ENCODE assay signal across 9 cellular contexts in genomic region chr12:110270125-110270962, GRCh38. TPM values are rescaled to one million over a fixed set of nuclear protein-coding genes. Genes with fewer than 3 reads are reported as not detected.
DNase-seq lines count a peak whose midpoint lies in the region; ATAC-seq and TF ChIP-seq lines count a peak whose summit lies in the region.
"Had no signal": no experiment of that assay in that cellular context is flagged by ENCODE, and none has a peak within 500 bp of the region (broad histone marks: within the 10 kb centered on the region; RNA-seq: fewer than 3 reads in every experiment).

No MANE protein-coding gene starts in this region.

- intact Hi-C loops in adrenal gland (cut with DNase I) = no loop called here

- ATAC-seq in GM18519 (IDR thresholded peaks at IDR 0.05; ENCODE audit: low FRiP score, unreplicated experiment) (no peak), HG02642 (IDR thresholded peaks at IDR 0.05; ENCODE audit: poor library complexity, unreplicated experiment) (no peak)

- H3K27ac ChIP-seq in adrenal gland = peak overlapping the region in 2 of 5 donors; percentile 7 to 56
- H3K27ac ChIP-seq: neutrophil had no signal

- TF ChIP-seq CTCF in adrenal gland (IDR thresholded peaks at IDR 0.05) = no peak

- no peaks in the 10 kb centered on the region for H3K9me3 ChIP-seq in adrenal gland (replicated peaks in 1 of 3)
- H3K9me3 ChIP-seq: neutrophil had no signal

- H3K36me3 ChIP-seq in adrenal gland (replicated peaks in 1 of 2) = no peaks in the 10 kb centered on the region
- H3K36me3 ChIP-seq: neutrophil had no signal

- WGBS in adrenal gland, 4 donors = 47 to 54% (median 49%) methylated on average over 5 of the region's 5 CpGs

- H3K4me1 ChIP-seq in adrenal gland (replicated peaks in 1 of 2) = peaks cover 19 to 43% of the 10 kb centered on the region in 2 donors

- H3K4me3 ChIP-seq in adrenal gland = no peak overlapping the region

- H3K27me3 ChIP-seq in adrenal gland = no peaks in the 10 kb centered on the region

- no peak for TF ChIP-seq POLR2A in adrenal gland (IDR thresholded peaks at IDR 0.05)

- DNase-seq in AG08395 (ENCODE audit: low spot score) = peak; percentile 53
- DNase-seq in NCI-H1105 treated with DMSO at 0.1 percent for 48 hours (lab: John Stamatoyannopoulos, UW) = peak; percentile 74
- peak; percentile 66 to 85 (median 79) for DNase-seq in adrenal gland
- peak; percentile 59 for DNase-seq in iris pigment epithelial cell (ENCODE audit: low read depth)
- DNase-seq in ureter (ENCODE audit: low spot score) = peak; percentile 67
- DNase-seq in medulla oblongata (ENCODE audit: extremely low spot score) = no peak

RNA-seq across cellular contexts. Expression of gene ATP2A2, which starts 10.7 kb away (rescaled TPM):
- total RNA-seq in adrenal gland (100 to 1,000 TPM in 7 of 8 donors, 10 to 100 TPM in 1; 94.7 to 312 (median 121) TPM), ureter (357 TPM)
- 100 to 1,000 TPM in 1 of 3 donors, 10 to 100 TPM in 2; 20.8 to 198 (median 27.1) TPM for polyA plus RNA-seq in adrenal gland
